In genomic region chr17:41645371-41646063, GRCh38 we compare ENCODE assay signal across 1 cellular context.
A peak's percentile ranks its signal among the peaks of the same experiment; 100 is the strongest.
TF ChIP-seq lines count a peak whose summit lies in the region.

No MANE protein-coding gene starts in this region.

TF ChIP-seq in A549, 52 proteins besides CTCF, POLR2A, EP300 and RAD21 (continued from another document):
- TF ChIP-seq HES2 (IDR thresholded peaks at IDR 0.05): no peak
- TF ChIP-seq MAX (IDR thresholded peaks at IDR 0.05): peak; percentile 57
- TF ChIP-seq USF2 (IDR thresholded peaks at IDR 0.05): no peak
- no peak for TF ChIP-seq POLR2AphosphoS2 (conservative IDR thresholded peaks at IDR 0.05; ENCODE audit: low read length)
- no peak for TF ChIP-seq EHMT2 (IDR thresholded peaks at IDR 0.05; ENCODE audit: low read depth)
- no peak for TF ChIP-seq HEYL (CRISPR knock-in tag; IDR thresholded peaks at IDR 0.05)
- no peak for TF ChIP-seq RCOR1 (IDR thresholded peaks at IDR 0.05; ENCODE audit: low read depth, low read length)
- peak; percentile 21; the same call in 1 of the 2 replicates for TF ChIP-seq ZNF302 (CRISPR knock-in tag; IDR thresholded peaks at IDR 0.05)
- TF ChIP-seq JUN (IDR thresholded peaks at IDR 0.05): no peak
- no peak for TF ChIP-seq ZC3H11A (IDR thresholded peaks at IDR 0.05)
- no peak for TF ChIP-seq CHD2 (IDR thresholded peaks at IDR 0.05; ENCODE audit: low read length, partially characterized antibody)
- no peak for TF ChIP-seq CEBPB (IDR thresholded peaks at IDR 0.05)
- TF ChIP-seq JUNB (IDR thresholded peaks at IDR 0.05): no peak
- no peak for TF ChIP-seq PBX3 (IDR thresholded peaks at IDR 0.05)
- no peak for TF ChIP-seq E2F6 (IDR thresholded peaks at IDR 0.05; ENCODE audit: borderline replicate concordance, low read depth)
- no peak for TF ChIP-seq KDM5A (IDR thresholded peaks at IDR 0.05)
- TF ChIP-seq HMGXB4 (CRISPR knock-in tag; IDR thresholded peaks at IDR 0.05; ENCODE audit: borderline replicate concordance): no peak
- peak; percentile 45; the same call in 1 of the 2 replicates for TF ChIP-seq EHF (CRISPR knock-in tag; IDR thresholded peaks at IDR 0.05)
- TF ChIP-seq HOXA7 (CRISPR knock-in tag; IDR thresholded peaks at IDR 0.05): no peak
- no peak for TF ChIP-seq MYC (IDR thresholded peaks at IDR 0.05; ENCODE audit: borderline replicate concordance, low read length)
- no peak for TF ChIP-seq BHLHE40 (IDR thresholded peaks at IDR 0.05; ENCODE audit: low read depth, low read length)
- TF ChIP-seq NR3C1 (IDR thresholded peaks at IDR 0.05): no peak
- TF ChIP-seq MAZ (IDR thresholded peaks at IDR 0.05; ENCODE audit: borderline replicate concordance, low read depth, low read length): no peak
- TF ChIP-seq CBX2 (IDR thresholded peaks at IDR 0.05; ENCODE audit: borderline replicate concordance, low read depth): no peak
- peak; percentile 56 for TF ChIP-seq HOXB13 (CRISPR knock-in tag; IDR thresholded peaks at IDR 0.05; ENCODE audit: low read depth)
- TF ChIP-seq ATOH8 (CRISPR knock-in tag; IDR thresholded peaks at IDR 0.05; ENCODE audit: low read depth): no peak
- no peak for TF ChIP-seq NPAS2 (CRISPR knock-in tag; IDR thresholded peaks at IDR 0.05; ENCODE audit: borderline replicate concordance)
- TF ChIP-seq FOXS1 (CRISPR knock-in tag; IDR thresholded peaks at IDR 0.05): no peak
- TF ChIP-seq RARB (CRISPR knock-in tag; IDR thresholded peaks at IDR 0.05): no peak
- TF ChIP-seq TP53 (CRISPR knock-in tag; IDR thresholded peaks at IDR 0.05): no peak
- TF ChIP-seq ZFP36 (IDR thresholded peaks at IDR 0.05; ENCODE audit: borderline replicate concordance, partially characterized antibody): no peak
- no peak for TF ChIP-seq PHF8 (IDR thresholded peaks at IDR 0.05; ENCODE audit: borderline replicate concordance, low read depth)
- TF ChIP-seq HDAC2 (IDR thresholded peaks at IDR 0.05): no peak
- no peak for TF ChIP-seq GATA3 (IDR thresholded peaks at IDR 0.05; ENCODE audit: borderline replicate concordance)
- no peak for TF ChIP-seq TFCP2L1 (CRISPR knock-in tag; IDR thresholded peaks at IDR 0.05)
- TF ChIP-seq RNF2 (IDR thresholded peaks at IDR 0.05; ENCODE audit: borderline replicate concordance, low read depth): no peak
- peak; percentile 92 for TF ChIP-seq NFE2L2 (conservative IDR thresholded peaks at IDR 0.05; ENCODE audit: low read length)
- no peak for TF ChIP-seq REST (IDR thresholded peaks at IDR 0.05)
- no peak for TF ChIP-seq ZSCAN20 (CRISPR knock-in tag; IDR thresholded peaks at IDR 0.05)
- no peak for TF ChIP-seq FOSL2 (IDR thresholded peaks at IDR 0.05)
- peak; percentile 53; the same call in 1 of the 2 replicates for TF ChIP-seq FOSL2 (CRISPR knock-in tag; IDR thresholded peaks at IDR 0.05)
- TF ChIP-seq SREBF2 (IDR thresholded peaks at IDR 0.05): no peak
- no peak for TF ChIP-seq RFX5 (IDR thresholded peaks at IDR 0.05)
- TF ChIP-seq MAFK (IDR thresholded peaks at IDR 0.05; ENCODE audit: partially characterized antibody): peak; percentile 99
- no peak for TF ChIP-seq BCL3 (IDR thresholded peaks at IDR 0.05)
TF ChIP-seq in A549: peak in this region for 8.
